8 cellular contexts compared by ENCODE assay signal in genomic region chr9:85940832-85941616, GRCh38. TPM values are rescaled to one million over a fixed set of nuclear protein-coding genes. Genes with fewer than 3 reads are reported as not detected.
DNase-seq lines count a peak whose midpoint lies in the region; ATAC-seq and TF ChIP-seq lines count a peak whose summit lies in the region.

Gene NAA35 (plus strand): TSS chr9:85941146. CDS start chr9:85942160, 1,014 bp downstream.

- peak; percentile 98 for DNase-seq in NCI-H2227 (lab: John Stamatoyannopoulos, UW; ENCODE audit: unreplicated experiment)
- DNase-seq in WERI-Rb-1 = peak; percentile 98
- DNase-seq in mammary epithelial cell = peak; percentile 98

- TF ChIP-seq CTCF in WERI-Rb-1 (IDR thresholded peaks at IDR 0.05; ENCODE audit: low read depth, low read length) (no peak), mammary epithelial cell (conservative IDR thresholded peaks at IDR 0.05 in 1 of 2, IDR thresholded peaks at IDR 0.05 in 1 of 2; ENCODE audit: extremely low read depth in 1 of 2, insufficient read depth in 1 of 2, low read depth in 1 of 2, low read length in 2 of 2) (no peak)

- intact Hi-C loops in mammary epithelial cell (cut with micrococcal nuclease) = loop anchor here (5.0 to 10.0 kb wide), 2 partner anchors 199 to 344 kb away; partner anchors contain the start of genes AGTPBP1 and ISCA1

- H2AFZ ChIP-seq in ACC112 (ENCODE audit: low read length, unreplicated experiment) (peak within 1 kb of the TSS; percentile 57), mammary epithelial cell (ENCODE audit: low read depth, low read length) (peak within 1 kb of the TSS; percentile 93)

- ATAC-seq in GM18870 (IDR thresholded peaks at IDR 0.05; ENCODE audit: unreplicated experiment) (peak; percentile 93), HG03139 (IDR thresholded peaks at IDR 0.05; ENCODE audit: unreplicated experiment) (peak; percentile 93)

- peak within 1 kb of the TSS; percentile 97 for H3K4me3 ChIP-seq in ACC112 (ENCODE audit: low read depth, low read length)
- H3K4me3 ChIP-seq in WERI-Rb-1 (ENCODE audit: low read depth, low read length) = peak within 1 kb of the TSS; percentile 76
- peak within 1 kb of the TSS; percentile 77 to 94 (median 84) for H3K4me3 ChIP-seq in mammary epithelial cell (replicated peaks in 1 of 3; ENCODE audit: insufficient read depth in 1 of 3, low read depth in 2 of 3, low read length in 3 of 3)
- peak within 1 kb of the TSS; percentile 96 for H3K4me3 ChIP-seq in iPS-18c (ENCODE audit: insufficient read depth, low read depth, low read length)
- H3K4me3 ChIP-seq in skin epidermis = peak within 1 kb of the TSS; percentile 78 to 100 (median 99)

- peak within 1 kb of the TSS; percentile 65 for H3K27ac ChIP-seq in ACC112 (ENCODE audit: low read depth, low read length)
- H3K27ac ChIP-seq in WERI-Rb-1 = peak within 1 kb of the TSS; percentile 91
- H3K27ac ChIP-seq in mammary epithelial cell (ENCODE audit: insufficient read depth, low read depth, low read length) = peak within 1 kb of the TSS; percentile 82
- peak within 1 kb of the TSS; percentile 84 to 99 (median 95) for H3K27ac ChIP-seq in skin epidermis

- dilution Hi-C loops in mammary epithelial cell (cut with HindIII; ENCODE audit: low sequenced_read_pairs) = no loop called here

- H3K27me3 ChIP-seq in ACC112 (ENCODE audit: insufficient read depth, low read length) (no peaks in the 10 kb centered on the region), WERI-Rb-1 (ENCODE audit: insufficient read depth, low read depth, severe bottlenecking) (no peaks in the 10 kb centered on the region), mammary epithelial cell (ENCODE audit: insufficient read depth, low read length) (no peaks in the 10 kb centered on the region)

- H3K9me3 ChIP-seq in WERI-Rb-1 (ENCODE audit: severe bottlenecking) (no peaks in the 10 kb centered on the region), mammary epithelial cell (replicated peaks; ENCODE audit: insufficient read depth, low read length) (no peaks in the 10 kb centered on the region), iPS-18c (ENCODE audit: control insufficient read depth, insufficient read depth, low read length) (no peaks in the 10 kb centered on the region)

- BruUV-seq in mammary epithelial cell (replicated peaks; lab: Mats Ljungman, UMichigan) = no TSS peak

- H3K4me1 ChIP-seq in ACC112 (ENCODE audit: control insufficient read depth, insufficient read depth, low read length, unreplicated experiment) (peaks cover 19% of the 10 kb centered on the region), mammary epithelial cell (ENCODE audit: insufficient read depth, low read length) (peaks cover 22% of the 10 kb centered on the region)

- H3K4me2 ChIP-seq in mammary epithelial cell (ENCODE audit: insufficient read depth, low read depth, low read length) = peak within 1 kb of the TSS; percentile 84

- CTCF ChIA-PET in mammary epithelial cell (lab: Charles Lee; ENCODE audit: low non-redundant PET) = no interaction called here

- no peaks in the 10 kb centered on the region for H4K20me1 ChIP-seq in mammary epithelial cell (ENCODE audit: insufficient read depth, low read length)

- peaks cover 22% of the 10 kb centered on the region for H3K36me3 ChIP-seq in ACC112 (ENCODE audit: insufficient read depth, low read length)
- H3K36me3 ChIP-seq in WERI-Rb-1 = peaks cover 37% of the 10 kb centered on the region
- peaks cover 12% of the 10 kb centered on the region for H3K36me3 ChIP-seq in mammary epithelial cell (ENCODE audit: insufficient read depth, low read length)

- in situ Hi-C loops in mammary epithelial cell (cut with MboI; ENCODE audit: low sequenced_read_pairs in 2 of 2) = no loop called here

- peak within 1 kb of the TSS; percentile 87 for H3K9ac ChIP-seq in mammary epithelial cell (ENCODE audit: insufficient read depth, low read length)

- WGBS in mammary epithelial cell (ENCODE audit: low coverage, missing lambda C conversion rate) = 0% methylated on average over 10 of the region's 93 CpGs

- H3K79me2 ChIP-seq in ACC112 (ENCODE audit: control insufficient read depth, insufficient read depth, low read length, unreplicated experiment) (peaks cover 47% of the 10 kb centered on the region), mammary epithelial cell (ENCODE audit: insufficient read depth, low read length) (peaks cover 49% of the 10 kb centered on the region)

RNA-seq across cellular contexts. Expression of gene NAA35, which starts in this region (rescaled TPM):
- total RNA-seq in mammary epithelial cell = 10 to 100 TPM; 37.7 to 38.0 TPM
- 21.1 TPM for polyA plus RNA-seq in mammary epithelial cell
- polyA minus RNA-seq in mammary epithelial cell = 17.8 TPM

Comparison
In these comparisons a context has a peak if more than half of its experiments do, and no peak if none do; other contexts are left out.
1. Peak in every context shown above with its lines: DNase-seq, ATAC-seq, H3K4me3 ChIP-seq and H3K27ac ChIP-seq.